ENCODE assay signal across 8 cellular contexts in genomic region chr5:151081426-151082273, GRCh38. TPM values are rescaled to one million over a fixed set of nuclear protein-coding genes. Genes with fewer than 3 reads are reported as not detected.
DNase-seq lines count a peak whose midpoint lies in the region; ATAC-seq, FAIRE-seq and TF ChIP-seq lines count a peak whose summit lies in the region.

No MANE protein-coding gene starts in this region.

- peak overlapping the region; percentile 85 for H3K27ac ChIP-seq in AG04450 (ENCODE audit: low read depth, low read length)
- H3K27ac ChIP-seq in iPS-18a (ENCODE audit: low read length) = no peak overlapping the region
- peak overlapping the region; percentile 98 for H3K27ac ChIP-seq in stomach smooth muscle (ENCODE audit: low read length)

- H3K4me3 ChIP-seq in AG04450 (ENCODE audit: low read depth, low read length) = peak overlapping the region; percentile 82
- peak overlapping the region; percentile 90 for H3K4me3 ChIP-seq in iPS-18a (ENCODE audit: low read length)
- H3K4me3 ChIP-seq in stomach smooth muscle (ENCODE audit: low read length in 2 of 2) = peak overlapping the region; percentile 58 to 84

- H3K27me3 Mint-ChIP-seq in activated naive CD8-positive, alpha-beta T cell = no peaks in the 10 kb centered on the region

- H3K4me3 Mint-ChIP-seq in activated naive CD8-positive, alpha-beta T cell = peak overlapping the region; percentile 83

- H3K27ac Mint-ChIP-seq in activated naive CD8-positive, alpha-beta T cell = peak overlapping the region; percentile 85

- POLR2A ChIA-PET in AG04450 (lab: Yijun Ruan, JAX) = interaction anchor here (0.6 to 2.2 kb wide), 4 partner anchors 9 to 40 kb away, joined by 3 to 13 read pairs (median 6); no protein-coding TSS in a partner anchor

- ATAC-seq in HG02610 (IDR thresholded peaks at IDR 0.05; ENCODE audit: unreplicated experiment) = no peak

- H3K4me1 ChIP-seq in iPS-18a (ENCODE audit: control insufficient read depth, low read depth, low read length) (peaks cover 21% of the 10 kb centered on the region), stomach smooth muscle (ENCODE audit: control insufficient read depth, insufficient read depth, low read length) (peaks cover 38% of the 10 kb centered on the region)

- H3K4me1 Mint-ChIP-seq in activated naive CD8-positive, alpha-beta T cell (ENCODE audit: low read depth) = peaks cover 77% of the 10 kb centered on the region

- H3K36me3 ChIP-seq in iPS-18a (ENCODE audit: control insufficient read depth, low read depth, low read length) (no peaks in the 10 kb centered on the region), stomach smooth muscle (ENCODE audit: control insufficient read depth in 2 of 2, insufficient read depth in 2 of 2, low read length in 2 of 2) (peaks cover 0 to 5% of the 10 kb centered on the region in 2 donors)

- no peak for TF ChIP-seq CTCF in AG04450 (IDR thresholded peaks at IDR 0.05; ENCODE audit: low read depth, low read length)

- FAIRE-seq in HTR-8/SVneo (lab: Jason Lieb, UNC) = no peak

- no peak for DNase-seq in AG04450 (ENCODE audit: low read depth, low spot score)
- DNase-seq in HTR-8/SVneo (ENCODE audit: insufficient read length, low spot score) = peak; percentile 64
- no peak for DNase-seq in stimulated activated CD4-positive, alpha-beta T cell treated with anti-CD3 and anti-CD28 coated beads, Interleukin-2, amount 100 ng/mL, for 48 hours
- DNase-seq in SKM-1 (lab: John Stamatoyannopoulos, UW; ENCODE audit: unreplicated experiment) = no peak

- H3K9me3 ChIP-seq in AG04450 (ENCODE audit: control insufficient read depth, insufficient read depth, low read length) = no peaks in the 10 kb centered on the region
- H3K9me3 ChIP-seq in iPS-18a (ENCODE audit: control insufficient read depth, low read depth, low read length) = no peaks in the 10 kb centered on the region
- H3K9me3 ChIP-seq in stomach smooth muscle (ENCODE audit: control insufficient read depth in 2 of 2, low read length in 2 of 2) = no peaks in the 10 kb centered on the region

- H3K36me3 Mint-ChIP-seq in activated naive CD8-positive, alpha-beta T cell = peaks cover 8% of the 10 kb centered on the region

- H3K9ac ChIP-seq in iPS-18a (ENCODE audit: low read length) = peak overlapping the region; percentile 82
- H3K9ac ChIP-seq in stomach smooth muscle (ENCODE audit: low read length in 2 of 2) = peak overlapping the region; percentile 96 to 99

- H3K27me3 ChIP-seq in AG04450 (ENCODE audit: control insufficient read depth, insufficient read depth, low read length) = no peaks in the 10 kb centered on the region
- H3K27me3 ChIP-seq in iPS-18a (ENCODE audit: control insufficient read depth, insufficient read depth, low read length) = peaks cover 9% of the 10 kb centered on the region
- H3K27me3 ChIP-seq in stomach smooth muscle (ENCODE audit: control insufficient read depth in 1 of 2, insufficient read depth in 2 of 2, low read length in 2 of 2) = no peaks in the 10 kb centered on the region

- no peaks in the 10 kb centered on the region for H3K9me3 Mint-ChIP-seq in activated naive CD8-positive, alpha-beta T cell (ENCODE audit: low read depth)

- CTCF ChIA-PET in AG04450 (lab: Charles Lee) = interaction anchor here (0.7 to 3.8 kb wide), 8 partner anchors 8 to 658 kb away, joined by 3 to 19 read pairs (median 3); no protein-coding TSS in a partner anchor

RNA-seq across cellular contexts. Expression of gene TNIP1, which starts 0.8 kb away (rescaled TPM):
- 42.6 and 49.2 TPM in 2 replicates for polyA plus RNA-seq in AG04450 (2011; rRNA removed)
- polyA minus RNA-seq in AG04450 (2011; rRNA and poly(A)+ RNA removed) = 67.8 and 79.9 TPM in 2 replicates
